Comparison of ENCODE assay signal across 11 cellular contexts in genomic region chr5:12071455-12071854, GRCh38.
"Had no signal": no experiment of that assay in that cellular context is flagged by ENCODE, and none has a peak within 500 bp of the region (broad histone marks: within the 10 kb centered on the region; RNA-seq: fewer than 3 reads in every experiment).

No MANE protein-coding gene starts in this region.

- FAIRE-seq: H1, H54 had no signal

- H3K9ac ChIP-seq: GM23248 had no signal

- H3K27ac ChIP-seq: GM23248 had no signal

- H2AFZ ChIP-seq: GM23248, GM23338 had no signal

- H3K4me2 ChIP-seq: GM23338 had no signal

- ATAC-seq: GM23338, HCT116 had no signal

- H3K36me3 ChIP-seq: HAP-1 had no signal

- H3K9me3 ChIP-seq: HAP-1 had no signal

- H3K4me3 ChIP-seq: GM23248, GM23338, HAP-1 had no signal

- DNase-seq: GM23248, GOT3, H7, H9, HCEC 1CT, HFFc6 had no signal

- H3K4me1 ChIP-seq: HAP-1 had no signal
